ENCODE assay signal across 23 cellular contexts in genomic region chr15:31247404-31247803, GRCh38.
A peak's percentile ranks its signal among the peaks of the same experiment; 100 is the strongest.
DNase-seq lines count a peak whose midpoint lies in the region; ATAC-seq, FAIRE-seq and TF ChIP-seq lines count a peak whose summit lies in the region.
"Had no signal": no experiment of that assay in that cellular context is flagged by ENCODE, and none has a peak within 500 bp of the region (broad histone marks: within the 10 kb centered on the region; RNA-seq: fewer than 3 reads in every experiment).

No MANE protein-coding gene starts in this region.

- H3K14ac ChIP-seq in neuronal stem cell (ENCODE audit: low read length), result no peak overlapping the region

- H3K4ac ChIP-seq in neuronal stem cell (ENCODE audit: low read length), result no peak overlapping the region

- H3K27ac ChIP-seq in neuronal stem cell (replicated peaks; ENCODE audit: low read length), result no peak overlapping the region
- H3K27ac ChIP-seq: 22Rv1, BLaER1, Peyer's patch had no signal

- no peak overlapping the region for H2BK5ac ChIP-seq in neuronal stem cell (ENCODE audit: low read length)

- no peak for FAIRE-seq in HTR-8/SVneo (lab: Jason Lieb, UNC)
- FAIRE-seq: GM12892 had no signal

- no peak overlapping the region for H3K4me3 Mint-ChIP-seq in chondrocyte (ENCODE audit: unreplicated experiment)
- H3K4me3 Mint-ChIP-seq in activated CD4-positive, alpha-beta T cell treated with anti-CD3 and anti-CD28 coated beads, Interleukin-2, amount 10 ng/mL, durations not matched to agents 7 days and 5 days, result no peak overlapping the region
- H3K4me3 Mint-ChIP-seq in endothelial cell (ENCODE audit: unreplicated experiment), result no peak overlapping the region
- H3K4me3 Mint-ChIP-seq: CD4-positive, alpha-beta memory T cell had no signal

- peaks cover 11% of the 10 kb centered on the region for H3K27me3 Mint-ChIP-seq in chondrocyte (ENCODE audit: low read depth)
- peaks cover 7% of the 10 kb centered on the region for H3K27me3 Mint-ChIP-seq in activated CD4-positive, alpha-beta T cell treated with anti-CD3 and anti-CD28 coated beads, Interleukin-2, amount 10 ng/mL, durations not matched to agents 7 days and 5 days
- peaks cover 4% of the 10 kb centered on the region for H3K27me3 Mint-ChIP-seq in endothelial cell (ENCODE audit: unreplicated experiment)
- H3K27me3 Mint-ChIP-seq: CD4-positive, alpha-beta memory T cell had no signal

- peaks cover 0 to 3% of the 10 kb centered on the region in 2 donors for H3K4me1 ChIP-seq in neuronal stem cell (ENCODE audit: control insufficient read depth in 2 of 2, insufficient read depth in 1 of 2, low read depth in 1 of 2, low read length in 2 of 2)
- H3K4me1 ChIP-seq: Peyer's patch had no signal

- DNase-seq in activated CD4-positive, CD25-positive, alpha-beta regulatory T cell treated with anti-CD3 and anti-CD28 coated beads, Interleukin-2, amount 50 U/mL, for 72 hours, result peak; percentile 17
- DNase-seq in activated CD4-positive, CD25-positive, alpha-beta regulatory T cell (lab: John Stamatoyannopoulos, UW), result no peak
- peak; percentile 61 for DNase-seq in chondrocyte (ENCODE audit: low spot score)
- DNase-seq in neuronal stem cell (ENCODE audit: low spot score), result no peak
- no peak for DNase-seq in activated CD4-positive, alpha-beta T cell treated with anti-CD3 and anti-CD28 coated beads, Interleukin-2, amount 10 ng/mL, durations not matched to agents 7 days and 5 days
- no peak for DNase-seq in HTR-8/SVneo (ENCODE audit: insufficient read length, low spot score)
- DNase-seq in endothelial cell (ENCODE audit: low spot score), result no peak
- DNase-seq: ACHN; CD4-positive, alpha-beta memory T cell; DMS153; GOT3; IMR-90; NCI-H1105 treated with DMSO at 0.1 percent for 48 hours; NCI-H2029 treated with DMSO at 0.1 percent for 48 hours; NCI-H226; NCI-H510A treated with DMSO at 0.1 percent for 48 hours; NCI-H748 treated with DMSO at 0.1 percent for 48 hours had no signal

- H3K9me3 ChIP-seq in neuronal stem cell (replicated peaks in 1 of 2; ENCODE audit: control insufficient read depth in 2 of 2, insufficient read depth in 1 of 2, low read depth in 1 of 2, low read length in 2 of 2), result no peaks in the 10 kb centered on the region
- H3K9me3 ChIP-seq: BLaER1, Peyer's patch had no signal

- H2BK120ac ChIP-seq in neuronal stem cell (ENCODE audit: low read depth, low read length), result no peak overlapping the region

- no peak overlapping the region for H2AK5ac ChIP-seq in neuronal stem cell (ENCODE audit: low read depth, low read length)

- no peak for ATAC-seq in GM18873 (IDR thresholded peaks at IDR 0.05; ENCODE audit: low FRiP score, unreplicated experiment)
- ATAC-seq: Right ventricle myocardium inferior had no signal

- H3K4me1 Mint-ChIP-seq in chondrocyte (ENCODE audit: low read depth) (peaks cover 5% of the 10 kb centered on the region), endothelial cell (ENCODE audit: unreplicated experiment) (no peaks in the 10 kb centered on the region)
- peaks cover 13% of the 10 kb centered on the region for H3K4me1 Mint-ChIP-seq in activated CD4-positive, alpha-beta T cell treated with anti-CD3 and anti-CD28 coated beads, Interleukin-2, amount 10 ng/mL, durations not matched to agents 7 days and 5 days

- H3K4me2 ChIP-seq in neuronal stem cell (ENCODE audit: insufficient read depth, low read length, poor library complexity, severe bottlenecking), result no peak overlapping the region
- H3K4me2 ChIP-seq: BLaER1 had no signal

- no peaks in the 10 kb centered on the region for H3K36me3 Mint-ChIP-seq in chondrocyte (ENCODE audit: low read depth)
- peaks cover 1% of the 10 kb centered on the region for H3K36me3 Mint-ChIP-seq in activated CD4-positive, alpha-beta T cell treated with anti-CD3 and anti-CD28 coated beads, Interleukin-2, amount 10 ng/mL, durations not matched to agents 7 days and 5 days (ENCODE audit: low read depth)
- no peaks in the 10 kb centered on the region for H3K36me3 Mint-ChIP-seq in endothelial cell (ENCODE audit: low read depth, unreplicated experiment)
- H3K36me3 Mint-ChIP-seq: CD4-positive, alpha-beta memory T cell had no signal

- no peak overlapping the region for H2BK12ac ChIP-seq in neuronal stem cell (ENCODE audit: low read length)

- no peak overlapping the region for H3K23ac ChIP-seq in neuronal stem cell (ENCODE audit: low read depth, low read length, poor library complexity)

- no peak overlapping the region for H4K91ac ChIP-seq in neuronal stem cell (ENCODE audit: low read depth, low read length, poor library complexity)

- TF ChIP-seq CTCF in chondrocyte (IDR thresholded peaks at IDR 0.05) (no peak), endothelial cell (IDR thresholded peaks at IDR 0.05; ENCODE audit: unreplicated experiment) (no peak)

- no peaks in the 10 kb centered on the region for H3K36me3 ChIP-seq in neuronal stem cell (replicated peaks in 1 of 2; ENCODE audit: control insufficient read depth in 2 of 2, insufficient read depth in 2 of 2, low read length in 2 of 2)
- H3K36me3 ChIP-seq: BLaER1, Peyer's patch had no signal

- peak overlapping the region; percentile 16 for H3K18ac ChIP-seq in neuronal stem cell (ENCODE audit: low read length)

- H3K4me3 ChIP-seq in neuronal stem cell (ENCODE audit: low read length in 2 of 2), result no peak overlapping the region
- H3K4me3 ChIP-seq: BLaER1, Peyer's patch had no signal

- no peak overlapping the region for H2AFZ ChIP-seq in neuronal stem cell (ENCODE audit: low read length)

- H3K9ac ChIP-seq in neuronal stem cell (ENCODE audit: low read depth, low read length, poor library complexity), result no peak overlapping the region
- H3K9ac ChIP-seq: BLaER1 had no signal

- no peaks in the 10 kb centered on the region for H3K79me1 ChIP-seq in neuronal stem cell (ENCODE audit: low read depth, low read length)

- WGBS in neuronal stem cell (ENCODE audit: extremely low coverage in 2 of 2, insufficient read length in 2 of 2, insufficient replicate concordance in 1 of 2), 2 donors, result no CpG with 5 or more reads among the region's 13 CpGs

- H4K8ac ChIP-seq in neuronal stem cell (ENCODE audit: low read depth, low read length), result no peak overlapping the region

- no peak overlapping the region for H2BK15ac ChIP-seq in neuronal stem cell (ENCODE audit: low read length)

- no peak overlapping the region for H3K27ac Mint-ChIP-seq in chondrocyte (ENCODE audit: unreplicated experiment)
- H3K27ac Mint-ChIP-seq in activated CD4-positive, alpha-beta T cell treated with anti-CD3 and anti-CD28 coated beads, Interleukin-2, amount 10 ng/mL, durations not matched to agents 7 days and 5 days, result no peak overlapping the region
- H3K27ac Mint-ChIP-seq in endothelial cell (ENCODE audit: unreplicated experiment), result no peak overlapping the region

- H3K9me3 Mint-ChIP-seq in chondrocyte (ENCODE audit: low read depth) (no peaks in the 10 kb centered on the region), endothelial cell (ENCODE audit: unreplicated experiment) (no peaks in the 10 kb centered on the region)
- peaks cover 3% of the 10 kb centered on the region for H3K9me3 Mint-ChIP-seq in activated CD4-positive, alpha-beta T cell treated with anti-CD3 and anti-CD28 coated beads, Interleukin-2, amount 10 ng/mL, durations not matched to agents 7 days and 5 days
- H3K9me3 Mint-ChIP-seq: CD4-positive, alpha-beta memory T cell had no signal

- CTCF ChIA-PET in activated CD4-positive, alpha-beta T cell treated with anti-CD3 and anti-CD28 coated beads, Interleukin-2, amount 10 ng/mL, durations not matched to agents 7 days and 5 days (lab: Charles Lee), result no interaction called here

- POLR2A ChIA-PET in activated CD4-positive, alpha-beta T cell treated with anti-CD3 and anti-CD28 coated beads, Interleukin-2, amount 10 ng/mL, durations not matched to agents 7 days and 5 days (lab: Charles Lee), result no interaction called here

- H3K27me3 ChIP-seq in neuronal stem cell (ENCODE audit: control insufficient read depth in 3 of 3, insufficient read depth in 3 of 3, low read depth in 1 of 3, low read length in 3 of 3), result peaks cover 0 to 5% (median 2%) of the 10 kb centered on the region in 3 experiments
- H3K27me3 ChIP-seq: BLaER1, Peyer's patch had no signal

Comparison
In these comparisons a context has a peak if more than half of its experiments do, and no peak if none do; other contexts are left out.
1. DNase-seq: peak in activated CD4-positive, CD25-positive, alpha-beta regulatory T cell treated with anti-CD3 and anti-CD28 coated beads, Interleukin-2, amount 50 U/mL, for 72 hours (single experiment) and chondrocyte (single experiment); none in activated CD4-positive, CD25-positive, alpha-beta regulatory T cell (0 of 4), neuronal stem cell (single experiment), activated CD4-positive, alpha-beta T cell treated with anti-CD3 and anti-CD28 coated beads, Interleukin-2, amount 10 ng/mL, durations not matched to agents 7 days and 5 days (single experiment), HTR-8/SVneo (single experiment) and endothelial cell (single experiment).